In the genomic region with DNA sequence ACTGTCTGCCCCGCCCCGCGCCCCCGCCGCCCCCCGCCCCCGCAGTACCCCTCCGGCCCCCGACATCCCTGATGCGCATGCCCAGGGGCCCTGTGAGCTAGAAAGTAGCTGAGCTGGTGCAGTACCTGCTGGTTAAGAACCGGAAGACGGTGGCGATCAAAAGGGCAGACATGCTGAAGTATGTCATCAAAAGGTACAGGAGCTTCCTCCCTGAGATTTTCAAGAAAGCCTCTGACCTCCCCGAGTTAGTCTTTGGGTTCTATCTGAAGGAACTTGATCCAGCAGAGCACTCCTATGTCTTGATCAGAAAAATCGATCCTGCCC, we compare ENCODE assay signal across 13 cellular contexts. TPM values are rescaled to one million over a fixed set of nuclear protein-coding genes. Genes with fewer than 3 reads are reported as not detected.
A peak's percentile ranks its signal among the peaks of the same experiment; 100 is the strongest.
DNase-seq lines count a peak whose midpoint lies in the region; ATAC-seq and TF ChIP-seq lines count a peak whose summit lies in the region.
"Not testable (repeated sequence)": the region's sequence is repeated elsewhere in the genome, so short reads cannot be mapped to it uniquely, and the experiment has no call there.
"Had no signal": no experiment of that assay in that cellular context is flagged by ENCODE, and none has a peak within 500 bp of the region (broad histone marks: within the 10 kb centered on the region; RNA-seq: fewer than 3 reads in every experiment).

No MANE protein-coding gene starts in this region.

- not testable (repeated sequence) for H3K36me3 Mint-ChIP-seq in WTC11

- DNase-seq in WTC11 (ENCODE audit: low spot score); stimulated activated naive CD8-positive, alpha-beta T cell treated with anti-CD3 and anti-CD28 coated beads, Interleukin-15, amount 100 ng/mL, for 72 hours: not testable (repeated sequence)

- not testable (repeated sequence) for H3K9me3 Mint-ChIP-seq in WTC11; stimulated activated naive CD8-positive, alpha-beta T cell treated with anti-CD3 and anti-CD28 coated beads, Interleukin-15, amount 100 ng/mL, for 72 hours

- CTCF ChIA-PET in WTC11 (lab: Charles Lee), result not testable (repeated sequence)

- POLR2A ChIA-PET in WTC11 (lab: Charles Lee), result not testable (repeated sequence)

- not testable (repeated sequence) for H3K27ac Mint-ChIP-seq in WTC11; stimulated activated naive CD8-positive, alpha-beta T cell treated with anti-CD3 and anti-CD28 coated beads, Interleukin-15, amount 100 ng/mL, for 72 hours

- not testable (repeated sequence) for H3K4me3 Mint-ChIP-seq in WTC11; stimulated activated naive CD8-positive, alpha-beta T cell treated with anti-CD3 and anti-CD28 coated beads, Interleukin-15, amount 100 ng/mL, for 72 hours

- not testable (repeated sequence) for TF ChIP-seq CTCF in WTC11 (IDR thresholded peaks at IDR 0.05)

- not testable (repeated sequence) for H3K27me3 Mint-ChIP-seq in WTC11 (ENCODE audit: low read depth); stimulated activated naive CD8-positive, alpha-beta T cell treated with anti-CD3 and anti-CD28 coated beads, Interleukin-15, amount 100 ng/mL, for 72 hours

- not testable (repeated sequence) for H3K4me1 Mint-ChIP-seq in WTC11; stimulated activated naive CD8-positive, alpha-beta T cell treated with anti-CD3 and anti-CD28 coated beads, Interleukin-15, amount 100 ng/mL, for 72 hours

- ATAC-seq in GM18511 (IDR thresholded peaks at IDR 0.05; ENCODE audit: unreplicated experiment) (peak; percentile 79), GM19397 (IDR thresholded peaks at IDR 0.05; ENCODE audit: unreplicated experiment) (peak; percentile 88), GM21723 (IDR thresholded peaks at IDR 0.05; ENCODE audit: unreplicated experiment) (peak; percentile 68), HG02943 (IDR thresholded peaks at IDR 0.05; ENCODE audit: low read depth, unreplicated experiment) (peak; percentile 87), HG03432 (IDR thresholded peaks at IDR 0.05; ENCODE audit: unreplicated experiment) (peak; percentile 82), WTC11 (peak; percentile 46), esophagus mucosa (peak; percentile 29)
- peak; percentile 88 for ATAC-seq in stimulated activated naive CD8-positive, alpha-beta T cell treated with anti-CD3 and anti-CD28 coated beads, Interleukin-15, amount 100 ng/mL, for 72 hours

RNA-seq across cellular contexts. Expression of a gene that starts 0.7 kb away (rescaled TPM):
- 0.14 to 0.22 TPM (median 0.21 TPM) in 3 replicates for total RNA-seq in WTC11 (2021)
- not detected for total RNA-seq in esophagus mucosa
- total RNA-seq: activated naive CD8-positive, alpha-beta T cell treated with anti-CD3 and anti-CD28 coated beads for 36 hours; Caco-2; foreskin keratinocyte; kidney epithelial cell; LHCN-M2 had no signal

RNA-seq across cellular contexts. Expression of a gene that starts 5.0 kb away (rescaled TPM):
- total RNA-seq in WTC11 (2021) (not detected in 3 replicates), esophagus mucosa (not detected)
- total RNA-seq: activated naive CD8-positive, alpha-beta T cell treated with anti-CD3 and anti-CD28 coated beads for 36 hours; Caco-2; foreskin keratinocyte; kidney epithelial cell; LHCN-M2 had no signal

RNA-seq across cellular contexts. Expression of a gene that starts 30.6 kb away (rescaled TPM):
- not detected in 3 replicates for total RNA-seq in WTC11 (2021)
- not detected for total RNA-seq in esophagus mucosa
- total RNA-seq: activated naive CD8-positive, alpha-beta T cell treated with anti-CD3 and anti-CD28 coated beads for 36 hours; Caco-2; foreskin keratinocyte; kidney epithelial cell; LHCN-M2 had no signal

Comparison
In these comparisons a context has a peak if more than half of its experiments do, and no peak if none do; other contexts are left out.
1. ATAC-seq: peak in every context shown above with its lines; median percentile 88 in GM19397; 88 in stimulated activated naive CD8-positive, alpha-beta T cell treated with anti-CD3 and anti-CD28 coated beads, Interleukin-15, amount 100 ng/mL, for 72 hours; 87 in HG02943; 82 in HG03432; 79 in GM18511; 68 in GM21723; 46 in WTC11; 29 in esophagus mucosa.